Comparison of ENCODE assay signal across 10 cellular contexts in the genomic region with DNA sequence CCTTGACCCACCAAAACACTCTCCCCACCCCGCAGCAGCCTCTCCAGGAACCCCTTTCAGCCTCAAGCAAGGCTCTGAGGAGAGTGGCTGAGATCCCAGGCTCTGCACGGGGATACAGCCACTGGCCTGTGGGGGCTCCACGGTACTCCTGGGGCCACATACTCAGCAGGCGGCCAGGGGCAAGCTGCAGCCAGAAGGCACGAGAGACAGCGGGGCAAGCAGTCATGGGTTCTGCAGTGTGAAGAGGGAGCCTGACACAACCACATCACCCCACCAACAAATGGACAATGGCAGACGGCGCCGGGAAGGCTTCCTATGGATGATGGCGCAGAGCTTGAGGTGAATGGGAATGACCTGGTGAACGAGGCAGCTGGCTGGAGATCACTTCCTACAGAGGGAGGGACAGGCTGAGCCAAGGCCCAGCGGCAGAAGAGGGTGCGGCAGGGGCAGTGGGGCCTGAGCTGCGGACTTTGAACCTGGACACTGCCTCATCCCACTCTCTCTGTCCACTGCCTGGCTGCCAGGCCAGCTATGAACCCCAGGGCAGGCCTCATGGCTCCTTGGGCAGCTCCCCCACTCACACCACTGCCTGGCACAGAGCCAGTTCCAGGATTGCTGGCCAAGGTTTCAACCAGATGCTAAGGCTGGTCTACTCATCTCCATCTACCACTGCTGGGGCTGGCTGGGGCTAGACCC. TPM values are rescaled to one million over a fixed set of nuclear protein-coding genes. Genes with fewer than 3 reads are reported as not detected.
DNase-seq lines count a peak whose midpoint lies in the region; ATAC-seq and TF ChIP-seq lines count a peak whose summit lies in the region.
"Had no signal": no experiment of that assay in that cellular context is flagged by ENCODE, and none has a peak within 500 bp of the region (broad histone marks: within the 10 kb centered on the region; RNA-seq: fewer than 3 reads in every experiment).

No MANE protein-coding gene starts in this region.

- ATAC-seq in SK-N-SH treated with all-trans-retinoic acid at 6 μM for 48 hours (no peak), upper lobe of left lung (ENCODE audit: low FRiP score in 2 of 2) (no peak)

- POLR2A ChIA-PET in SK-N-SH (lab: Yijun Ruan, JAX): no interaction called here

- no peak for TF ChIP-seq POLR2A in esophagus muscularis mucosa (IDR thresholded peaks at IDR 0.05; ENCODE audit: low read depth)
- TF ChIP-seq POLR2A in upper lobe of left lung (IDR thresholded peaks at IDR 0.05): no peak

- peak; percentile 69 for DNase-seq in SK-N-SH
- DNase-seq in esophagus muscularis mucosa (ENCODE audit: extremely low spot score): no peak
- DNase-seq in upper lobe of left lung: peak in 1 of 2 donors; percentile 21
- no peak for DNase-seq in GM20000 (ENCODE audit: low spot score)
- DNase-seq in COLO829 (ENCODE audit: low spot score): no peak
- no peak for DNase-seq in stimulated activated CD4-positive, alpha-beta T cell treated with anti-CD3 and anti-CD28 coated beads, Interleukin-2, amount 100 ng/mL, for 48 hours

- H3K27me3 ChIP-seq in SK-N-SH (ENCODE audit: insufficient read depth) (no peaks in the 10 kb centered on the region), esophagus muscularis mucosa (no peaks in the 10 kb centered on the region), mucosa of rectum (ENCODE audit: control insufficient read depth in 2 of 2, insufficient read depth in 2 of 2, low read length in 2 of 2) (peaks cover 0 to 5% of the 10 kb centered on the region in 2 donors), upper lobe of left lung (peaks cover 0 to 14% (median 3%) of the 10 kb centered on the region in 4 donors)

- H3K27ac ChIP-seq in SK-N-SH (ENCODE audit: low read depth in 2 of 2, low read length in 1 of 2) (peak overlapping the region in 1 of 2 experiments; percentile 53; a peak in 1 of 4 replicates), esophagus muscularis mucosa (replicated peaks in 1 of 4) (peak overlapping the region in 3 of 4 donors; percentile 36 to 93 (median 91)), mucosa of rectum (ENCODE audit: low read depth in 2 of 2, low read length in 2 of 2) (peak overlapping the region; percentile 69 to 79), upper lobe of left lung (peak overlapping the region in 3 of 4 donors; percentile 22 to 97 (median 30))
- H3K27ac ChIP-seq: epithelial cell of prostate had no signal

- H3K4me2 ChIP-seq in SK-N-SH: peak overlapping the region; percentile 100

- peaks cover 74% of the 10 kb centered on the region for H4K20me1 ChIP-seq in SK-N-SH (ENCODE audit: insufficient read depth)

- H3K9me3 ChIP-seq in SK-N-SH: no peaks in the 10 kb centered on the region
- no peaks in the 10 kb centered on the region for H3K9me3 ChIP-seq in esophagus muscularis mucosa
- no peaks in the 10 kb centered on the region for H3K9me3 ChIP-seq in mucosa of rectum (ENCODE audit: control insufficient read depth in 2 of 2, low read length in 2 of 2)
- H3K9me3 ChIP-seq in upper lobe of left lung: no peaks in the 10 kb centered on the region

- TF ChIP-seq CTCF in SK-N-SH (IDR thresholded peaks at IDR 0.05) (no peak), esophagus muscularis mucosa (IDR thresholded peaks at IDR 0.05) (no peak), upper lobe of left lung (IDR thresholded peaks at IDR 0.05) (no peak), GM20000 (IDR thresholded peaks at IDR 0.05; ENCODE audit: extremely low read depth, missing control alignments) (no peak)

- no peak overlapping the region for H3K9ac ChIP-seq in SK-N-SH
- H3K9ac ChIP-seq in mucosa of rectum (ENCODE audit: low read depth in 1 of 2, low read length in 2 of 2): peak overlapping the region in 1 of 2 donors; percentile 27

- H3K36me3 ChIP-seq in SK-N-SH (replicated peaks in 1 of 2; ENCODE audit: control insufficient read depth in 1 of 2, insufficient read depth in 2 of 2, low read length in 1 of 2): peaks cover 9 to 12% of the 10 kb centered on the region in 2 experiments
- peaks cover 0 to 5% (median 0%) of the 10 kb centered on the region in 4 donors for H3K36me3 ChIP-seq in esophagus muscularis mucosa
- no peaks in the 10 kb centered on the region for H3K36me3 ChIP-seq in mucosa of rectum (ENCODE audit: control insufficient read depth in 2 of 2, insufficient read depth in 2 of 2, low read length in 2 of 2)
- H3K36me3 ChIP-seq in upper lobe of left lung: peaks cover 0 to 6% (median 0%) of the 10 kb centered on the region in 4 donors

- 92% methylated on average over 12 of the region's 14 CpGs for WGBS in SK-N-SH (ENCODE audit: low lambda C conversion rate)
- WGBS in esophagus muscularis mucosa: 77% methylated on average over 10 of the region's 14 CpGs
- 63 to 72% methylated on average over 13 of the region's 14 CpGs for WGBS in upper lobe of left lung, 2 donors

- TF ChIP-seq RAD21 in SK-N-SH (IDR thresholded peaks at IDR 0.05; ENCODE audit: low read length): no peak

- no peaks in the 10 kb centered on the region for H3K9me2 ChIP-seq in SK-N-SH

- CTCF ChIA-PET in SK-N-SH (lab: Yijun Ruan, JAX): interaction anchor here (0.9 to 1.3 kb wide), 2 partner anchors 20 to 28 kb away, joined by 3 to 4 read pairs; no protein-coding TSS in a partner anchor

- peaks cover 26 to 71% of the 10 kb centered on the region in 2 experiments for H3K4me1 ChIP-seq in SK-N-SH (ENCODE audit: control insufficient read depth in 1 of 2, insufficient read depth in 2 of 2, low read depth in 1 of 2, low read length in 1 of 2)
- H3K4me1 ChIP-seq in esophagus muscularis mucosa: peaks cover 72 to 90% (median 86%) of the 10 kb centered on the region in 4 donors
- peaks cover 49 to 51% of the 10 kb centered on the region in 2 donors for H3K4me1 ChIP-seq in mucosa of rectum (ENCODE audit: control insufficient read depth in 2 of 2, insufficient read depth in 2 of 2, low read length in 2 of 2)
- peaks cover 61 to 81% (median 64%) of the 10 kb centered on the region in 4 donors for H3K4me1 ChIP-seq in upper lobe of left lung

- intact Hi-C loops in esophagus muscularis mucosa (cut with DNase I): no loop called here

- peaks cover 94% of the 10 kb centered on the region for H3K79me2 ChIP-seq in SK-N-SH (ENCODE audit: insufficient read depth)

- TF ChIP-seq EP300 in SK-N-SH (IDR thresholded peaks at IDR 0.05; ENCODE audit: borderline replicate concordance in 1 of 2, low read depth in 1 of 2, low read length in 1 of 2): no peak
- TF ChIP-seq EP300 in esophagus muscularis mucosa (IDR thresholded peaks at IDR 0.05): no peak
- TF ChIP-seq EP300 in upper lobe of left lung (IDR thresholded peaks at IDR 0.05): no peak

- no peak overlapping the region for H2AFZ ChIP-seq in SK-N-SH (ENCODE audit: low read depth)

- H3K4me3 ChIP-seq in SK-N-SH (ENCODE audit: low read depth in 2 of 2, low read length in 1 of 2) (no peak overlapping the region), esophagus muscularis mucosa (peak overlapping the region in 2 of 4 donors; percentile 18 to 99), mucosa of rectum (ENCODE audit: low read length in 2 of 2) (peak overlapping the region in 1 of 2 donors; percentile 37), upper lobe of left lung (peak overlapping the region in 2 of 4 donors; percentile 2 to 9)

- peaks cover 7% of the 10 kb centered on the region for H3F3A ChIP-seq in SK-N-SH (replicated peaks; ENCODE audit: insufficient read depth)

TF ChIP-seq in SK-N-SH, 30 proteins besides CTCF, POLR2A, EP300 and RAD21:
- TF ChIP-seq MXI1 (IDR thresholded peaks at IDR 0.05; ENCODE audit: low read depth, low read length) (peak; percentile 28; the same call in 1 of the 2 replicates), SIN3A (IDR thresholded peaks at IDR 0.05; ENCODE audit: borderline replicate concordance, low read depth, low read length) (no peak), NFIC (IDR thresholded peaks at IDR 0.05; ENCODE audit: borderline replicate concordance) (peak; percentile 89), RFX5 (IDR thresholded peaks at IDR 0.05; ENCODE audit: low read length) (no peak)

TF ChIP-seq in SK-N-SH treated with all-trans-retinoic acid at 6 μM for 48 hours, 23 proteins besides CTCF, POLR2A, EP300 and RAD21:
- TF ChIP-seq GLIS3 (CRISPR knock-in tag; IDR thresholded peaks at IDR 0.05) (no peak), CSDC2 (CRISPR knock-in tag; IDR thresholded peaks at IDR 0.05) (no peak), ZNF8 (CRISPR knock-in tag; IDR thresholded peaks at IDR 0.05) (no peak), ESRRG (CRISPR knock-in tag; IDR thresholded peaks at IDR 0.05) (no peak), ZFP30 (CRISPR knock-in tag; IDR thresholded peaks at IDR 0.05) (no peak), ZNF565 (CRISPR knock-in tag; conservative IDR thresholded peaks at IDR 0.05; ENCODE audit: low read depth) (no peak), BACH2 (CRISPR knock-in tag; IDR thresholded peaks at IDR 0.05; ENCODE audit: borderline replicate concordance) (no peak), CREB5 (CRISPR knock-in tag; IDR thresholded peaks at IDR 0.05; ENCODE audit: low read depth) (no peak)

RNA-seq across cellular contexts. Expression of gene BCAR1, which starts 10.8 kb away (rescaled TPM):
- 29.2 and 45.1 TPM in 2 replicates for polyA plus RNA-seq in SK-N-SH (2012; rRNA removed)
- polyA plus RNA-seq in SK-N-SH (2012; cell fraction: cytosol; rRNA removed): 18.4 and 30.6 TPM in 2 replicates
- polyA plus RNA-seq in SK-N-SH (2012; cell fraction: nucleus; rRNA removed): 120 and 189 TPM in 2 replicates
- total RNA-seq in esophagus muscularis mucosa (10 to 100 TPM; 31.6 to 67.1 (median 54.8) TPM), upper lobe of left lung (10 to 100 TPM; 32.9 to 87.2 (median 61.7) TPM)

RNA-seq across cellular contexts. Expression of gene CTRB1, which starts 43.5 kb away (rescaled TPM):
- polyA plus RNA-seq in SK-N-SH (2012; rRNA removed): not detected in 2 replicates
- not detected in 2 replicates for polyA plus RNA-seq in SK-N-SH (2012; cell fraction: cytosol; rRNA removed)
- polyA plus RNA-seq in SK-N-SH (2012; cell fraction: nucleus; rRNA removed): not detected in 2 replicates
- total RNA-seq in esophagus muscularis mucosa (not detected), upper lobe of left lung (10 to 100 TPM in 1 of 6 donors, 1 to 10 TPM in 1, not detected in 4; 5.1 to 11.3 TPM)
- total RNA-seq: M059J had no signal

RNA-seq across cellular contexts. Expression of gene CTRB2, which starts 55.3 kb away (rescaled TPM):
- polyA plus RNA-seq in SK-N-SH (2012; rRNA removed): not detected in 2 replicates
- polyA plus RNA-seq in SK-N-SH (2012; cell fraction: cytosol; rRNA removed): not detected in 2 replicates
- 0.04 TPM in 1 of 2 replicates, not detected in the other for polyA plus RNA-seq in SK-N-SH (2012; cell fraction: nucleus; rRNA removed)
- not detected for total RNA-seq in esophagus muscularis mucosa
- total RNA-seq in upper lobe of left lung: 10 to 100 TPM in 1 of 6 donors, 1 to 10 TPM in 1, not detected in 4; 9.8 to 15.9 TPM
- total RNA-seq: M059J had no signal
